1 cellular context compared by ENCODE assay signal in genomic region chr3:32373844-32374243, GRCh38.
TF ChIP-seq lines count a peak whose summit lies in the region.

No MANE protein-coding gene starts in this region.

TF ChIP-seq in GM23338, 12 proteins besides CTCF, POLR2A, EP300 and RAD21 (continued from another document):
- TF ChIP-seq ZNF462 (CRISPR knock-in tag; IDR thresholded peaks at IDR 0.05): no peak
- no peak for TF ChIP-seq EZH2 (IDR thresholded peaks at IDR 0.05; ENCODE audit: low read depth, unreplicated experiment)
- no peak for TF ChIP-seq REST (IDR thresholded peaks at IDR 0.05; ENCODE audit: unreplicated experiment)
- no peak for TF ChIP-seq ZNF114 (CRISPR knock-in tag; IDR thresholded peaks at IDR 0.05)
- TF ChIP-seq ZNF331 (CRISPR knock-in tag; IDR thresholded peaks at IDR 0.05; ENCODE audit: low read depth): no peak
- TF ChIP-seq STAT1 (IDR thresholded peaks at IDR 0.05; ENCODE audit: unreplicated experiment): no peak
- TF ChIP-seq EZH2phosphoT487 (IDR thresholded peaks at IDR 0.05; ENCODE audit: unreplicated experiment): no peak
TF ChIP-seq in GM23338: peak in this region for 0.
